8 cellular contexts compared by ENCODE assay signal in genomic region chr15:58440181-58440910, GRCh38. TPM values are rescaled to one million over a fixed set of nuclear protein-coding genes. Genes with fewer than 3 reads are reported as not detected.
DNase-seq lines count a peak whose midpoint lies in the region; ATAC-seq and TF ChIP-seq lines count a peak whose summit lies in the region.
"Had no signal": no experiment of that assay in that cellular context is flagged by ENCODE, and none has a peak within 500 bp of the region (broad histone marks: within the 10 kb centered on the region; RNA-seq: fewer than 3 reads in every experiment).

No MANE protein-coding gene starts in this region.

- H3K9me3 ChIP-seq in body of pancreas (no peaks in the 10 kb centered on the region), thyroid gland (no peaks in the 10 kb centered on the region)

- TF ChIP-seq POLR2A in body of pancreas (IDR thresholded peaks at IDR 0.05) (peak in 1 of 3 donors; percentile 30), thyroid gland (IDR thresholded peaks at IDR 0.05) (no peak)

- WGBS in body of pancreas, 2 donors = 35 to 45% methylated on average over 7 of the region's 7 CpGs
- WGBS in thyroid gland, 2 donors = 60 to 71% methylated on average over 7 of the region's 7 CpGs

- no peak for TF ChIP-seq CTCF in body of pancreas (IDR thresholded peaks at IDR 0.05)
- peak in 1 of 6 experiments; percentile 1 for TF ChIP-seq CTCF in thyroid gland (IDR thresholded peaks at IDR 0.05)

- DNase-seq in LoVo (ENCODE audit: low spot score) = peak; percentile 82
- DNase-seq in body of pancreas = peak; percentile 46 to 86 (median 64)
- DNase-seq in kidney glomerular epithelial cell (lab: John Stamatoyannopoulos, UW) = peak; percentile 83
- DNase-seq in thyroid gland = peak; percentile 22 to 42
- no peak for DNase-seq in NCI-H526 treated with DMSO at 0.1 percent for 48 hours (lab: John Stamatoyannopoulos, UW)
- DNase-seq: activated CD4-positive, alpha-beta T cell treated with anti-CD3 and anti-CD28 coated beads, Interleukin-2, amount 50 U/mL, for 48 hours had no signal

- H3K27me3 ChIP-seq in body of pancreas (no peaks in the 10 kb centered on the region), thyroid gland (no peaks in the 10 kb centered on the region)

- H3K36me3 ChIP-seq in body of pancreas (replicated peaks in 1 of 2; ENCODE audit: insufficient read depth in 1 of 2, low read depth in 2 of 2) = no peaks in the 10 kb centered on the region
- no peaks in the 10 kb centered on the region for H3K36me3 ChIP-seq in thyroid gland

- H3K4me1 ChIP-seq in body of pancreas (peaks cover 34% of the 10 kb centered on the region), thyroid gland (peaks cover 18 to 40% of the 10 kb centered on the region in 2 donors)

- intact Hi-C loops in body of pancreas (cut with DNase I) = no loop called here
- intact Hi-C loops in thyroid gland (cut with DNase I) = no loop called here

- peak overlapping the region; percentile 69 to 86 (median 82) for H3K27ac ChIP-seq in body of pancreas
- peak overlapping the region; percentile 34 to 77 (median 68) for H3K27ac ChIP-seq in thyroid gland

- H3K4me3 ChIP-seq in body of pancreas (no peak overlapping the region), thyroid gland (replicated peaks in 1 of 3) (no peak overlapping the region)

- ATAC-seq in body of pancreas (peak; percentile 92), GM21737 (IDR thresholded peaks at IDR 0.05; ENCODE audit: unreplicated experiment) (no peak), GM18873 (IDR thresholded peaks at IDR 0.05; ENCODE audit: low FRiP score, unreplicated experiment) (no peak)

RNA-seq across cellular contexts. Expression of gene LIPC, which starts 8.6 kb away (rescaled TPM):
- total RNA-seq in body of pancreas (1 to 10 TPM; 1.6 to 2.3 TPM), thyroid gland (1 to 10 TPM in 3 of 4 donors, under 1 TPM in 1; 0.81 to 4.6 (median 1.8) TPM)
